ENCODE assay signal across 7 cellular contexts in genomic region chr1:168234846-168235547, GRCh38. TPM values are rescaled to one million over a fixed set of nuclear protein-coding genes. Genes with fewer than 3 reads are reported as not detected.
DNase-seq lines count a peak whose midpoint lies in the region; ATAC-seq, FAIRE-seq and TF ChIP-seq lines count a peak whose summit lies in the region.

No MANE protein-coding gene starts in this region.

- DNase-seq in ELF-1 (ENCODE audit: low read depth, low spot score) (peak; percentile 62), HTR-8/SVneo (ENCODE audit: insufficient read length, low spot score) (peak; percentile 66), SHP77 (lab: John Stamatoyannopoulos, UW) (peak; percentile 25 to 58), left lobe of liver (ENCODE audit: low spot score) (no peak), urothelium cell line (ENCODE audit: low spot score) (peak; percentile 60)

- no peak overlapping the region for H3K27ac Mint-ChIP-seq in brain

- H3K36me3 Mint-ChIP-seq in brain: peaks cover 56% of the 10 kb centered on the region

- no peaks in the 10 kb centered on the region for H3K27me3 Mint-ChIP-seq in brain

- peak; percentile 90 for ATAC-seq in GM21381 (IDR thresholded peaks at IDR 0.05; ENCODE audit: unreplicated experiment)
- peak; percentile 56 for ATAC-seq in left lobe of liver

- no peaks in the 10 kb centered on the region for H3K9me3 Mint-ChIP-seq in brain

- TF ChIP-seq CTCF in brain (conservative IDR thresholded peaks at IDR 0.05): peak; percentile 48 to 56

- FAIRE-seq in HTR-8/SVneo (lab: Jason Lieb, UNC) (peak; percentile 28), urothelium cell line (lab: Jason Lieb, UNC) (no peak)

- H3K4me1 Mint-ChIP-seq in brain: no peaks in the 10 kb centered on the region

- no peak overlapping the region for H3K4me3 Mint-ChIP-seq in brain

RNA-seq across cellular contexts. Expression of gene SFT2D2, which starts 9.2 kb away (rescaled TPM):
- polyA plus RNA-seq in brain (ENCODE audit: insufficient read depth, low read depth, low replicate concordance): 5.5 TPM
- 32.0 TPM for total RNA-seq in left lobe of liver

RNA-seq across cellular contexts. Expression of gene TBX19, which starts 45.7 kb away (rescaled TPM):
- 2.6 TPM for polyA plus RNA-seq in brain (ENCODE audit: insufficient read depth, low read depth, low replicate concordance)
- 1.0 TPM for total RNA-seq in left lobe of liver

RNA-seq across cellular contexts. Expression of gene TIPRL, which starts 56.2 kb away (rescaled TPM):
- polyA plus RNA-seq in brain (ENCODE audit: insufficient read depth, low read depth, low replicate concordance): 19.3 TPM
- total RNA-seq in left lobe of liver: 10.9 TPM
